Comparison of ENCODE assay signal across 8 cellular contexts in genomic region chr1:192609110-192610079, GRCh38. TPM values are rescaled to one million over a fixed set of nuclear protein-coding genes. Genes with fewer than 3 reads are reported as not detected.
DNase-seq lines count a peak whose midpoint lies in the region; ATAC-seq lines count a peak whose summit lies in the region.

No MANE protein-coding gene starts in this region.

- peak; percentile 92 for ATAC-seq in GM18508 (IDR thresholded peaks at IDR 0.05; ENCODE audit: insufficient read depth, unreplicated experiment)
- peak; percentile 100 for ATAC-seq in HG02870 (IDR thresholded peaks at IDR 0.05; ENCODE audit: unreplicated experiment)
- ATAC-seq in stimulated activated naive CD8-positive, alpha-beta T cell treated with anti-CD3 and anti-CD28 coated beads, Interleukin-15, Interleukin-2, amounts not matched to agents 100 U/mL and 50 U/mL, for 24 hours, result peak; percentile 92

- DNase-seq in RPMI7951 (ENCODE audit: low read depth) (peak; percentile 76), mucosa of gallbladder (ENCODE audit: low spot score) (peak; percentile 64), NCI-H345 (lab: John Stamatoyannopoulos, UW) (no peak), NCI-H1436 (lab: John Stamatoyannopoulos, UW) (no peak)
- DNase-seq in activated effector memory CD4-positive, alpha-beta T cell treated with anti-CD3 and anti-CD28 coated beads, Interleukin-2, amount 50 U/mL, for 16 hours, result peak; percentile 77
- peak; percentile 55 for DNase-seq in stimulated activated naive CD8-positive, alpha-beta T cell treated with anti-CD3 and anti-CD28 coated beads, Interleukin-15, Interleukin-2, amounts not matched to agents 100 U/mL and 50 U/mL, for 24 hours

RNA-seq across cellular contexts. Expression of gene RGS13, which starts 26.6 kb away (rescaled TPM):
- total RNA-seq in RPMI7951 (2014; rRNA removed; shearing (Covaris generic)), result 0.20 and 0.84 TPM in 2 replicates
- 3.4 TPM for total RNA-seq in mucosa of gallbladder

RNA-seq across cellular contexts. Expression of gene RGS1, which starts 33.8 kb away (rescaled TPM):
- 53.3 and 62.4 TPM in 2 replicates for total RNA-seq in RPMI7951 (2014; rRNA removed; shearing (Covaris generic))
- total RNA-seq in mucosa of gallbladder, result 147 TPM

Comparison
In these comparisons a context has a peak if more than half of its experiments do, and no peak if none do; other contexts are left out.
1. DNase-seq: peak in RPMI7951 (single experiment), activated effector memory CD4-positive, alpha-beta T cell treated with anti-CD3 and anti-CD28 coated beads, Interleukin-2, amount 50 U/mL, for 16 hours (single experiment), mucosa of gallbladder (single experiment) and stimulated activated naive CD8-positive, alpha-beta T cell treated with anti-CD3 and anti-CD28 coated beads, Interleukin-15, Interleukin-2, amounts not matched to agents 100 U/mL and 50 U/mL, for 24 hours (single experiment); none in NCI-H345 (single experiment) and NCI-H1436 (single experiment).
2. Peak in every context shown above with its lines, with median percentiles within 50 percentile points of each other: ATAC-seq.